Comparison of ENCODE assay signal across 28 cellular contexts in genomic region chr10:86164216-86164774, GRCh38.
DNase-seq lines count a peak whose midpoint lies in the region; ATAC-seq, FAIRE-seq and TF ChIP-seq lines count a peak whose summit lies in the region.
"Had no signal": no experiment of that assay in that cellular context is flagged by ENCODE, and none has a peak within 500 bp of the region (broad histone marks: within the 10 kb centered on the region; RNA-seq: fewer than 3 reads in every experiment).

No MANE protein-coding gene starts in this region.

- H3K27ac ChIP-seq in A549 (no peak overlapping the region), duodenal mucosa (ENCODE audit: low read depth, low read length) (peak overlapping the region; percentile 74)
- H3K27ac ChIP-seq: BLaER1, brain microvascular endothelial cell, GM23248, stomach, VCaP had no signal

- TF ChIP-seq CTCF in A549 (IDR thresholded peaks at IDR 0.05) = no peak
- no peak for TF ChIP-seq CTCF in NB4 (IDR thresholded peaks at IDR 0.05; ENCODE audit: low read depth, low read length)

- H3K9me3 ChIP-seq in A549 (no peaks in the 10 kb centered on the region), duodenal mucosa (ENCODE audit: control insufficient read depth in 1 of 2, low read length in 2 of 2) (no peaks in the 10 kb centered on the region)
- H3K9me3 ChIP-seq: BLaER1, Caco-2, stomach had no signal

- H3K4me2 ChIP-seq in A549 = no peak overlapping the region
- H3K4me2 ChIP-seq: BLaER1 had no signal

- H3K27me3 ChIP-seq in duodenal mucosa (ENCODE audit: control insufficient read depth in 1 of 2, insufficient read depth in 2 of 2, low read length in 2 of 2) = no peaks in the 10 kb centered on the region
- H3K27me3 ChIP-seq: BLaER1, brain microvascular endothelial cell, stomach had no signal

- H3K4me3 ChIP-seq in A549 = no peak overlapping the region
- no peak overlapping the region for H3K4me3 ChIP-seq in NB4 (ENCODE audit: low read depth, low read length)
- peak overlapping the region; percentile 17 to 38 for H3K4me3 ChIP-seq in duodenal mucosa (ENCODE audit: low read depth in 1 of 2, low read length in 2 of 2)
- H3K4me3 ChIP-seq: BLaER1, GM23248, stomach had no signal

- TF ChIP-seq POLR2A in A549 (IDR thresholded peaks at IDR 0.05; ENCODE audit: low read length) = no peak
- TF ChIP-seq POLR2A in NB4 (IDR thresholded peaks at IDR 0.05; ENCODE audit: extremely low read depth, insufficient read length) = no peak

- H3K9ac ChIP-seq in duodenal mucosa (ENCODE audit: low read depth in 1 of 2, low read length in 2 of 2) = peak overlapping the region; percentile 45 to 53
- H3K9ac ChIP-seq: BLaER1, GM23248 had no signal

- no peak for TF ChIP-seq EP300 in A549 (IDR thresholded peaks at IDR 0.05)

- TF ChIP-seq RAD21 in A549 (conservative IDR thresholded peaks at IDR 0.05 in 1 of 2, IDR thresholded peaks at IDR 0.05 in 1 of 2) = no peak

- no peak for FAIRE-seq in A549 (lab: Jason Lieb, UNC)
- FAIRE-seq: colon, GM19239, kidney had no signal

- no peak for DNase-seq in A549 (ENCODE audit: low read depth in 1 of 2, low spot score in 1 of 2)
- DNase-seq in NB4 (ENCODE audit: low read depth) = peak; percentile 60
- peak; percentile 49 for DNase-seq in mucosa of gallbladder (ENCODE audit: low spot score)
- DNase-seq in SIG-M5 treated with dmso at 0.1 percent for 504 hours (lab: John Stamatoyannopoulos, UW; ENCODE audit: unreplicated experiment) = no peak
- no peak for DNase-seq in NCI-H446 (lab: John Stamatoyannopoulos, UW)
- DNase-seq: activated CD4-positive, alpha-beta T cell treated with anti-CD3 and anti-CD28 coated beads, Interleukin-2, amount 50 U/mL, for 48 hours; activated effector memory CD4-positive, alpha-beta T cell treated with Interleukin-2 at 50 U/mL for 16 hours; activated naive CD8-positive, alpha-beta T cell treated with anti-CD3 and anti-CD28 coated beads, Interleukin-2, amount 50 U/mL, for 24 hours; brain microvascular endothelial cell; endodermal cell; GM23248; kidney; mesenchymal stem cell; MM.1S; naive thymus-derived CD4-positive, alpha-beta T cell; NCI-H187; NCI-H774; stomach; T-helper 17 cell had no signal

- no peak for ATAC-seq in A549
- no peak for ATAC-seq in GM21526 (IDR thresholded peaks at IDR 0.05; ENCODE audit: low FRiP score, unreplicated experiment)
- ATAC-seq in HG03097 (IDR thresholded peaks at IDR 0.05; ENCODE audit: low FRiP score, unreplicated experiment) = no peak
- ATAC-seq: activated naive CD8-positive, alpha-beta T cell treated with anti-CD3 and anti-CD28 coated beads, Interleukin-2, amount 50 U/mL, for 24 hours; naive thymus-derived CD4-positive, alpha-beta T cell; Panc1; T-helper 17 cell had no signal

- POLR2A ChIA-PET in A549 (lab: Yijun Ruan, JAX) = no interaction called here

- no peaks in the 10 kb centered on the region for H3K36me3 ChIP-seq in duodenal mucosa (ENCODE audit: control insufficient read depth in 1 of 2, insufficient read depth in 2 of 2, low read length in 2 of 2)
- H3K36me3 ChIP-seq: BLaER1, brain microvascular endothelial cell, stomach had no signal

- no peaks in the 10 kb centered on the region for H3K4me1 ChIP-seq in A549
- H3K4me1 ChIP-seq in duodenal mucosa (ENCODE audit: control insufficient read depth in 1 of 2, insufficient read depth in 2 of 2, low read length in 2 of 2) = peaks cover 53 to 55% of the 10 kb centered on the region in 2 donors
- H3K4me1 ChIP-seq: BLaER1, stomach had no signal

- CTCF ChIA-PET in A549 (lab: Yijun Ruan, JAX) = no interaction called here

- 51% methylated on average over 6 of the region's 6 CpGs for WGBS in A549 (ENCODE audit: missing lambda C conversion rate)

TF ChIP-seq in A549, 52 proteins besides CTCF, POLR2A, EP300 and RAD21:
- TF ChIP-seq ZFP36 (IDR thresholded peaks at IDR 0.05; ENCODE audit: borderline replicate concordance, partially characterized antibody) = no peak
- peak; percentile 69 to 78; a peak in 3 of 4 replicates for TF ChIP-seq CEBPB (IDR thresholded peaks at IDR 0.05)
- no peak for TF ChIP-seq HES2 (IDR thresholded peaks at IDR 0.05)

Comparison
In these comparisons a context has a peak if more than half of its experiments do, and no peak if none do; other contexts are left out.
1. DNase-seq: peak in NB4 (single experiment) and mucosa of gallbladder (single experiment); none in A549 (0 of 2), SIG-M5 treated with dmso at 0.1 percent for 504 hours (single experiment) and NCI-H446 (0 of 2).
2. H3K4me3 ChIP-seq: peak in duodenal mucosa (2 of 2); none in A549 (single experiment) and NB4 (single experiment).